Comparison of ENCODE assay signal across 16 cellular contexts in the genomic region with DNA sequence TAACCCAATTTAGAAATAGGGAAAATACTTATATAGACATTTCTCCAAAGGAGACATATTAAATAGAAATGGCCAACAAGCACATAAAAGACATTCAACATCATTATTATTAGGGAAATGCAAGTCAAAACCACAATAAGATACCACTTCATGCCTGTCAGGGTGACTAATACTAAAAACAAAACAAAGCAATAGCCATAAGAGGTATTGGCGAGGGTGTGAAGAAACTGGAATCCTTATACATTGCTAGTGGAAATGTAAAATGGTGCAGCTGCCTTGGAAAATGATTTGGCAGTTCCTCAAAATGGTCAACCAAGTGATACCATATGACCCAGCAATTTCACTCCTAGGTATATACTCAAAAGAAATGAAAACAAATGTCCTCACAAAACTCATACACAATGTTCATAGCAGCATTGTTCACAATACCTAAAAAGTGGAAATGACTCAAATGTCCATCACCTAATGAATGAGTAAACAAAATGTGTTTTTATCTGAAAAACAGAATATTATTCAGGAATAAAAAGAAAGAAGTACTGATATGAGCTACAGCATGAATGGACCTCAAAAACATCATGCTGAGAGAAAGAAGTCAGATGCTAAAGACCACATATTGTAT. TPM values are rescaled to one million over a fixed set of nuclear protein-coding genes. Genes with fewer than 3 reads are reported as not detected.
A peak's percentile ranks its signal among the peaks of the same experiment; 100 is the strongest.
DNase-seq lines count a peak whose midpoint lies in the region; ATAC-seq and TF ChIP-seq lines count a peak whose summit lies in the region.
"Had no signal": no experiment of that assay in that cellular context is flagged by ENCODE, and none has a peak within 500 bp of the region (broad histone marks: within the 10 kb centered on the region; RNA-seq: fewer than 3 reads in every experiment).

No MANE protein-coding gene starts in this region.

- intact Hi-C loops in left colon (cut with DNase I, micrococcal nuclease): no loop called here
- intact Hi-C loops in natural killer cell (cut with micrococcal nuclease): no loop called here
- intact Hi-C loops in activated CD4-positive, alpha-beta memory T cell treated with anti-CD3 and anti-CD28 coated beads for 36 hours (cut with micrococcal nuclease): no loop called here

- H3K27me3 Mint-ChIP-seq in natural killer cell (ENCODE audit: low read depth in 2 of 2): no peaks in the 10 kb centered on the region
- no peaks in the 10 kb centered on the region for H3K27me3 Mint-ChIP-seq in activated CD4-positive, alpha-beta memory T cell treated with anti-CD3 and anti-CD28 coated beads for 36 hours
- H3K27me3 Mint-ChIP-seq: activated naive CD4-positive, alpha-beta T cell treated with anti-CD3 and anti-CD28 coated beads, Interleukin-2, amount 50 U/mL, for 24 hours; B cell; memory B cell; stimulated activated naive B cell treated with anti-CD40 and anti-IgM and Interleukin-4, amounts not matched to agents 10 μg/mL and 1 μg/mL and 100 μg/mL, for 72 hours had no signal

- H3K4me1 Mint-ChIP-seq in natural killer cell: no peaks in the 10 kb centered on the region
- H3K4me1 Mint-ChIP-seq in activated CD4-positive, alpha-beta memory T cell treated with anti-CD3 and anti-CD28 coated beads for 36 hours (ENCODE audit: low read depth): no peaks in the 10 kb centered on the region
- H3K4me1 Mint-ChIP-seq: activated naive CD4-positive, alpha-beta T cell treated with anti-CD3 and anti-CD28 coated beads, Interleukin-2, amount 50 U/mL, for 24 hours had no signal

- peaks cover 12% of the 10 kb centered on the region for H3K4me1 ChIP-seq in foreskin keratinocyte

- POLR2A ChIA-PET in activated CD4-positive, alpha-beta memory T cell treated with anti-CD3 and anti-CD28 coated beads for 36 hours (lab: Charles Lee): no interaction called here

- no peaks in the 10 kb centered on the region for H3K27me3 ChIP-seq in foreskin keratinocyte

- CTCF ChIA-PET in activated CD4-positive, alpha-beta memory T cell treated with anti-CD3 and anti-CD28 coated beads for 36 hours (lab: Charles Lee): interaction anchor here (0.6 kb wide), 1 partner anchor 144 kb away, joined by 3 read pairs; no protein-coding TSS in a partner anchor

- H3K4me3 Mint-ChIP-seq in natural killer cell: no peak overlapping the region
- no peak overlapping the region for H3K4me3 Mint-ChIP-seq in activated CD4-positive, alpha-beta memory T cell treated with anti-CD3 and anti-CD28 coated beads for 36 hours
- H3K4me3 Mint-ChIP-seq: activated naive CD4-positive, alpha-beta T cell treated with anti-CD3 and anti-CD28 coated beads, Interleukin-2, amount 50 U/mL, for 24 hours; B cell; memory B cell; stimulated activated naive B cell treated with anti-CD40 and anti-IgM and Interleukin-4, amounts not matched to agents 10 μg/mL and 1 μg/mL and 100 μg/mL, for 72 hours had no signal

- no peaks in the 10 kb centered on the region for H3K9me3 Mint-ChIP-seq in natural killer cell
- no peaks in the 10 kb centered on the region for H3K9me3 Mint-ChIP-seq in activated CD4-positive, alpha-beta memory T cell treated with anti-CD3 and anti-CD28 coated beads for 36 hours
- H3K9me3 Mint-ChIP-seq: activated naive CD4-positive, alpha-beta T cell treated with anti-CD3 and anti-CD28 coated beads, Interleukin-2, amount 50 U/mL, for 24 hours; memory B cell; stimulated activated naive B cell treated with anti-CD40 and anti-IgM and Interleukin-4, amounts not matched to agents 10 μg/mL and 1 μg/mL and 100 μg/mL, for 72 hours had no signal

- H3K4me3 ChIP-seq in AG10803 (ENCODE audit: low read length): no peak overlapping the region

- H3K36me3 Mint-ChIP-seq in natural killer cell: no peaks in the 10 kb centered on the region
- H3K36me3 Mint-ChIP-seq in activated CD4-positive, alpha-beta memory T cell treated with anti-CD3 and anti-CD28 coated beads for 36 hours: no peaks in the 10 kb centered on the region
- H3K36me3 Mint-ChIP-seq: activated naive CD4-positive, alpha-beta T cell treated with anti-CD3 and anti-CD28 coated beads, Interleukin-2, amount 50 U/mL, for 24 hours; memory B cell; stimulated activated naive B cell treated with anti-CD40 and anti-IgM and Interleukin-4, amounts not matched to agents 10 μg/mL and 1 μg/mL and 100 μg/mL, for 72 hours had no signal

- peak; percentile 84 for ATAC-seq in foreskin keratinocyte
- ATAC-seq in left colon: no peak
- no peak for ATAC-seq in natural killer cell
- no peak for ATAC-seq in GM18861 (IDR thresholded peaks at IDR 0.05; ENCODE audit: unreplicated experiment)
- ATAC-seq: stimulated activated naive B cell treated with anti-CD40 and anti-IgM and Interleukin-4, amounts not matched to agents 10 μg/mL and 1 μg/mL and 100 μg/mL, for 72 hours had no signal

- no peak overlapping the region for H3K27ac ChIP-seq in foreskin keratinocyte

- no peak overlapping the region for H3K27ac Mint-ChIP-seq in natural killer cell
- no peak overlapping the region for H3K27ac Mint-ChIP-seq in activated CD4-positive, alpha-beta memory T cell treated with anti-CD3 and anti-CD28 coated beads for 36 hours
- H3K27ac Mint-ChIP-seq: activated naive CD4-positive, alpha-beta T cell treated with anti-CD3 and anti-CD28 coated beads, Interleukin-2, amount 50 U/mL, for 24 hours; B cell; memory B cell; stimulated activated naive B cell treated with anti-CD40 and anti-IgM and Interleukin-4, amounts not matched to agents 10 μg/mL and 1 μg/mL and 100 μg/mL, for 72 hours had no signal

- TF ChIP-seq CTCF in AG10803 (conservative IDR thresholded peaks at IDR 0.05; ENCODE audit: low read length): no peak
- no peak for TF ChIP-seq CTCF in foreskin keratinocyte (conservative IDR thresholded peaks at IDR 0.05)
- no peak for TF ChIP-seq CTCF in natural killer cell (IDR thresholded peaks at IDR 0.05)

- DNase-seq in AG10803 (ENCODE audit: low read depth): peak; percentile 79
- DNase-seq in HT1080 (ENCODE audit: low read depth): peak; percentile 68
- DNase-seq in astrocyte of the hippocampus (ENCODE audit: low read depth, low spot score): peak; percentile 63
- DNase-seq in foreskin keratinocyte: peak; percentile 44 to 68
- DNase-seq in left colon: no peak
- DNase-seq in natural killer cell: no peak
- DNase-seq in activated CD4-positive, alpha-beta memory T cell treated with anti-CD3 and anti-CD28 coated beads for 36 hours: no peak
- DNase-seq: hypothalamus; NCI-H1105; NCI-H524 treated with DMSO at 0.1 percent for 48 hours; stimulated activated CD4-positive, alpha-beta T cell treated with anti-CD3 and anti-CD28 coated beads, Interleukin-2, amount 100 ng/mL, for 24 hours; stimulated activated naive B cell treated with anti-CD40 and anti-IgM and Interleukin-4, amounts not matched to agents 10 μg/mL and 1 μg/mL and 100 μg/mL, for 72 hours had no signal

RNA-seq across cellular contexts. Expression of gene GPR135, which starts 26.9 kb away (rescaled TPM):
- total RNA-seq in HT1080 (2014; rRNA removed; shearing (Covaris generic)): 0.84 and 1.0 TPM in 2 replicates
- polyA plus RNA-seq in HT1080 (2015; cell fraction: cytosol; rRNA removed): 0.37 and 0.38 TPM in 2 replicates
- polyA plus RNA-seq in HT1080 (2015; cell fraction: nucleus; rRNA removed): 6.1 and 9.6 TPM in 2 replicates
- total RNA-seq in foreskin keratinocyte (0.60 and 0.99 TPM in 2 replicates), left colon (1 to 10 TPM; 1.5 to 2.0 TPM), natural killer cell (1 to 10 TPM; 1.3 to 1.8 (median 1.8) TPM)
- polyA plus RNA-seq in foreskin keratinocyte: 0.12 and 0.13 TPM in 2 replicates
- under 1 TPM; 0.51 to 0.74 TPM for total RNA-seq in activated CD4-positive, alpha-beta memory T cell treated with anti-CD3 and anti-CD28 coated beads for 36 hours

RNA-seq across cellular contexts. Expression of gene L3HYPDH, which starts 46.0 kb away (rescaled TPM):
- 39.9 and 41.6 TPM in 2 replicates for total RNA-seq in HT1080 (2014; rRNA removed; shearing (Covaris generic))
- 43.8 and 44.5 TPM in 2 replicates for polyA plus RNA-seq in HT1080 (2015; cell fraction: cytosol; rRNA removed)
- 219 and 249 TPM in 2 replicates for polyA plus RNA-seq in HT1080 (2015; cell fraction: nucleus; rRNA removed)
- total RNA-seq in foreskin keratinocyte: 25.9 and 26.7 TPM in 2 replicates
- 18.6 and 19.2 TPM in 2 replicates for polyA plus RNA-seq in foreskin keratinocyte
- total RNA-seq in left colon: 10 to 100 TPM; 13.6 to 16.9 TPM
- 10 to 100 TPM; 13.3 to 18.8 (median 16.5) TPM for total RNA-seq in natural killer cell
- 1 to 10 TPM; 7.8 to 7.9 TPM for total RNA-seq in activated CD4-positive, alpha-beta memory T cell treated with anti-CD3 and anti-CD28 coated beads for 36 hours

RNA-seq across cellular contexts. Expression of gene JKAMP, which starts 46.1 kb away (rescaled TPM):
- total RNA-seq in HT1080 (2014; rRNA removed; shearing (Covaris generic)): 54.4 and 77.1 TPM in 2 replicates
- polyA plus RNA-seq in HT1080 (2015; cell fraction: cytosol; rRNA removed): 77.5 and 91.6 TPM in 2 replicates
- 123 and 165 TPM in 2 replicates for polyA plus RNA-seq in HT1080 (2015; cell fraction: nucleus; rRNA removed)
- total RNA-seq in foreskin keratinocyte (45.4 and 47.0 TPM in 2 replicates), left colon (10 to 100 TPM; 33.6 to 40.8 TPM), natural killer cell (10 to 100 TPM; 18.8 to 25.0 (median 20.5) TPM)
- 26.0 and 30.3 TPM in 2 replicates for polyA plus RNA-seq in foreskin keratinocyte
- total RNA-seq in activated CD4-positive, alpha-beta memory T cell treated with anti-CD3 and anti-CD28 coated beads for 36 hours: 10 to 100 TPM; 21.0 to 26.4 TPM

Comparison
In these comparisons a context has a peak if more than half of its experiments do, and no peak if none do; other contexts are left out.
1. DNase-seq: peak in AG10803 (single experiment), HT1080 (single experiment), astrocyte of the hippocampus (single experiment) and foreskin keratinocyte (2 of 2); none in left colon (0 of 2), natural killer cell (single experiment) and activated CD4-positive, alpha-beta memory T cell treated with anti-CD3 and anti-CD28 coated beads for 36 hours (single experiment).